ENCODE assay signal across 9 cellular contexts in the genomic region with DNA sequence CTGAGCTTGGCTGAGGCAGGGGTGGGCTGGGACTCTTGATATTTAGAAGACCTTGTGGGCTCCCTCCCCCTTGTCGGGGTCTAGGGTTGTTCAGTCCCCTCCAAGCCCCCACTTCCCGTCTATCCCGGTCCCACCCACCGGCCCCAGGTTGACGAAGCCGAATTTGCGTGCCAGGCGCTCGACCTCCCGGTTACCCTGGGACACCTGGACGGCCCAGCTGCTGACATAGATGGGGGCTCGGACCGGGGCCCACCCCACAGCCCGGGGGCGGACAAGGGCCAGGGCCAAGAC. TPM values are rescaled to one million over a fixed set of nuclear protein-coding genes. Genes with fewer than 3 reads are reported as not detected.
DNase-seq lines count a peak whose midpoint lies in the region; ATAC-seq and TF ChIP-seq lines count a peak whose summit lies in the region.
"Had no signal": no experiment of that assay in that cellular context is flagged by ENCODE, and none has a peak within 500 bp of the region (broad histone marks: within the 10 kb centered on the region; RNA-seq: fewer than 3 reads in every experiment).

No MANE protein-coding gene starts in this region.

- peaks cover 16% of the 10 kb centered on the region for H3K27me3 Mint-ChIP-seq in stimulated activated naive CD8-positive, alpha-beta T cell treated with anti-CD3 and anti-CD28 coated beads, Interleukin-15, amount 100 ng/mL, for 72 hours

- H3K27ac ChIP-seq in breast epithelium = peak overlapping the region; percentile 82 to 89
- H3K27ac ChIP-seq in mucosa of rectum (ENCODE audit: low read depth in 2 of 2, low read length in 2 of 2) = peak overlapping the region; percentile 78 to 85
- no peak overlapping the region for H3K27ac ChIP-seq in aorta (ENCODE audit: low read depth in 1 of 2, low read length in 2 of 2)
- H3K27ac ChIP-seq: epithelial cell of prostate had no signal

- peaks cover 0 to 7% of the 10 kb centered on the region in 2 donors for H3K4me1 ChIP-seq in breast epithelium
- peaks cover 11 to 16% of the 10 kb centered on the region in 2 donors for H3K4me1 ChIP-seq in mucosa of rectum (ENCODE audit: control insufficient read depth in 2 of 2, insufficient read depth in 2 of 2, low read length in 2 of 2)
- H3K4me1 ChIP-seq in aorta (ENCODE audit: control insufficient read depth in 1 of 2, insufficient read depth in 2 of 2, low read length in 2 of 2) = no peaks in the 10 kb centered on the region

- peak overlapping the region; percentile 45 to 71 (median 66) for H3K4me3 ChIP-seq in breast epithelium
- H3K4me3 ChIP-seq in mucosa of rectum (ENCODE audit: low read length in 2 of 2) = peak overlapping the region; percentile 88 to 92
- peak overlapping the region; percentile 4 to 54 for H3K4me3 ChIP-seq in aorta (ENCODE audit: low read length in 2 of 2)

- TF ChIP-seq CTCF in breast epithelium (IDR thresholded peaks at IDR 0.05) = no peak

- DNase-seq in stimulated activated naive CD8-positive, alpha-beta T cell treated with anti-CD3 and anti-CD28 coated beads, Interleukin-15, amount 100 ng/mL, for 72 hours = peak in 1 of 2 donors; percentile 30
- no peak for DNase-seq in stimulated activated naive CD8-positive, alpha-beta T cell treated with anti-CD3 and anti-CD28 coated beads, Interleukin-15, Interleukin-2, amounts not matched to agents 100 U/mL and 50 U/mL, for 24 hours
- no peak for DNase-seq in breast epithelium (ENCODE audit: low spot score in 2 of 2)
- DNase-seq in aorta = no peak
- no peak for DNase-seq in stimulated activated CD4-positive, alpha-beta T cell treated with anti-CD3 and anti-CD28 coated beads, Interleukin-1b, Interleukin-23, amount 100 ng/mL, for 48 hours
- DNase-seq in NCI-H1092 treated with DMSO at 0.1 percent for 48 hours (lab: John Stamatoyannopoulos, UW) = no peak
- DNase-seq in NCI-H1417 (lab: John Stamatoyannopoulos, UW) = no peak

- H3K4me3 Mint-ChIP-seq in stimulated activated naive CD8-positive, alpha-beta T cell treated with anti-CD3 and anti-CD28 coated beads, Interleukin-15, amount 100 ng/mL, for 72 hours = peak overlapping the region; percentile 82 to 84

- H3K27ac Mint-ChIP-seq in stimulated activated naive CD8-positive, alpha-beta T cell treated with anti-CD3 and anti-CD28 coated beads, Interleukin-15, amount 100 ng/mL, for 72 hours = no peak overlapping the region

- H3K27me3 ChIP-seq in breast epithelium (peaks cover 0 to 2% of the 10 kb centered on the region in 2 donors), mucosa of rectum (ENCODE audit: control insufficient read depth in 2 of 2, insufficient read depth in 2 of 2, low read length in 2 of 2) (peaks cover 0 to 7% of the 10 kb centered on the region in 2 donors), aorta (ENCODE audit: control insufficient read depth in 1 of 2, insufficient read depth in 2 of 2, low read length in 1 of 2) (no peaks in the 10 kb centered on the region)

- H3K4me1 Mint-ChIP-seq in stimulated activated naive CD8-positive, alpha-beta T cell treated with anti-CD3 and anti-CD28 coated beads, Interleukin-15, amount 100 ng/mL, for 72 hours = peaks cover 31% of the 10 kb centered on the region

- no peak for ATAC-seq in stimulated activated naive CD8-positive, alpha-beta T cell treated with anti-CD3 and anti-CD28 coated beads, Interleukin-15, amount 100 ng/mL, for 72 hours
- no peak for ATAC-seq in stimulated activated naive CD8-positive, alpha-beta T cell treated with anti-CD3 and anti-CD28 coated beads, Interleukin-15, Interleukin-2, amounts not matched to agents 100 U/mL and 50 U/mL, for 24 hours
- ATAC-seq in aorta (ENCODE audit: low FRiP score) = no peak

- H3K9me3 Mint-ChIP-seq in stimulated activated naive CD8-positive, alpha-beta T cell treated with anti-CD3 and anti-CD28 coated beads, Interleukin-15, amount 100 ng/mL, for 72 hours = no peaks in the 10 kb centered on the region

- TF ChIP-seq POLR2A in breast epithelium (IDR thresholded peaks at IDR 0.05) = no peak

- intact Hi-C loops in breast epithelium (cut with DNase I; ENCODE audit: low total_unique reads) = no loop called here
- intact Hi-C loops in aorta (cut with DNase I) = loop anchor here in 1 of 2 donors (1.0 to 2.0 kb wide), 2 partner anchors 11 to 51 kb away; a partner anchor contains a TSS

- WGBS in aorta, 2 donors = 1% methylated on average over 15 of the region's 15 CpGs

- no peaks in the 10 kb centered on the region for H3K9me3 ChIP-seq in breast epithelium
- no peaks in the 10 kb centered on the region for H3K9me3 ChIP-seq in mucosa of rectum (ENCODE audit: control insufficient read depth in 2 of 2, low read length in 2 of 2)
- H3K9me3 ChIP-seq in aorta (ENCODE audit: control insufficient read depth, low read length) = no peaks in the 10 kb centered on the region

- H3K9ac ChIP-seq in mucosa of rectum (ENCODE audit: low read depth in 1 of 2, low read length in 2 of 2) = peak overlapping the region; percentile 75 to 78

- H3K36me3 ChIP-seq in breast epithelium = no peaks in the 10 kb centered on the region
- H3K36me3 ChIP-seq in mucosa of rectum (ENCODE audit: control insufficient read depth in 2 of 2, insufficient read depth in 2 of 2, low read length in 2 of 2) = no peaks in the 10 kb centered on the region
- no peaks in the 10 kb centered on the region for H3K36me3 ChIP-seq in aorta (ENCODE audit: control insufficient read depth in 1 of 2, insufficient read depth in 2 of 2, low read length in 1 of 2)

RNA-seq across cellular contexts. Expression of a gene that starts 0.2 kb away (rescaled TPM):
- total RNA-seq in breast epithelium (1 to 10 TPM; 2.2 to 10.0 (median 5.9) TPM), aorta (1 to 10 TPM in 1 of 2 donors, not detected in 1; 3.1 TPM)
- polyA plus RNA-seq in aorta = 1 to 10 TPM in 1 of 2 donors, under 1 TPM in 1; 0.75 to 6.0 TPM

RNA-seq across cellular contexts. Expression of a gene that starts 1.0 kb away (rescaled TPM):
- total RNA-seq in breast epithelium = 10 to 100 TPM in 2 of 3 donors, 1 to 10 TPM in 1; 4.3 to 17.4 (median 11.0) TPM
- 1 to 10 TPM in 1 of 2 donors, under 1 TPM in 1; 0.71 to 1.6 TPM for total RNA-seq in aorta
- 10 to 100 TPM in 1 of 2 donors, 1 to 10 TPM in 1; 2.2 to 16.5 TPM for polyA plus RNA-seq in aorta

RNA-seq across cellular contexts. Expression of a gene that starts 10.9 kb away (rescaled TPM):
- 10 to 100 TPM; 27.7 to 32.8 (median 28.7) TPM for total RNA-seq in breast epithelium
- 10 to 100 TPM; 19.7 to 26.0 TPM for total RNA-seq in aorta
- polyA plus RNA-seq in aorta = 10 to 100 TPM; 19.0 to 33.5 TPM

RNA-seq across cellular contexts. Expression of a gene that starts 22.9 kb away (rescaled TPM):
- total RNA-seq in breast epithelium = 1 to 10 TPM; 1.3 to 3.5 (median 2.1) TPM
- 10 to 100 TPM in 1 of 2 donors, 1 to 10 TPM in 1; 6.2 to 18.2 TPM for total RNA-seq in aorta
- 1 to 10 TPM; 3.1 to 6.1 TPM for polyA plus RNA-seq in aorta

RNA-seq across cellular contexts. Expression of a gene that starts 33.9 kb away (rescaled TPM):
- total RNA-seq in breast epithelium (under 1 TPM in 2 of 3 donors, not detected in 1; 0.44 to 0.98 TPM), aorta (not detected)
- polyA plus RNA-seq in aorta = under 1 TPM in 1 of 2 donors, not detected in 1; 0.15 TPM

Comparison
In these comparisons a context has a peak if more than half of its experiments do, and no peak if none do; other contexts are left out.
1. H3K27ac ChIP-seq: peak in breast epithelium (2 of 2) and mucosa of rectum (2 of 2); none in aorta (0 of 2).
2. H3K4me3 ChIP-seq: peak in every context shown above with its lines; median percentile 90 in mucosa of rectum; 66 in breast epithelium; 29 in aorta.